ENCODE assay signal across 15 cellular contexts in the genomic region with DNA sequence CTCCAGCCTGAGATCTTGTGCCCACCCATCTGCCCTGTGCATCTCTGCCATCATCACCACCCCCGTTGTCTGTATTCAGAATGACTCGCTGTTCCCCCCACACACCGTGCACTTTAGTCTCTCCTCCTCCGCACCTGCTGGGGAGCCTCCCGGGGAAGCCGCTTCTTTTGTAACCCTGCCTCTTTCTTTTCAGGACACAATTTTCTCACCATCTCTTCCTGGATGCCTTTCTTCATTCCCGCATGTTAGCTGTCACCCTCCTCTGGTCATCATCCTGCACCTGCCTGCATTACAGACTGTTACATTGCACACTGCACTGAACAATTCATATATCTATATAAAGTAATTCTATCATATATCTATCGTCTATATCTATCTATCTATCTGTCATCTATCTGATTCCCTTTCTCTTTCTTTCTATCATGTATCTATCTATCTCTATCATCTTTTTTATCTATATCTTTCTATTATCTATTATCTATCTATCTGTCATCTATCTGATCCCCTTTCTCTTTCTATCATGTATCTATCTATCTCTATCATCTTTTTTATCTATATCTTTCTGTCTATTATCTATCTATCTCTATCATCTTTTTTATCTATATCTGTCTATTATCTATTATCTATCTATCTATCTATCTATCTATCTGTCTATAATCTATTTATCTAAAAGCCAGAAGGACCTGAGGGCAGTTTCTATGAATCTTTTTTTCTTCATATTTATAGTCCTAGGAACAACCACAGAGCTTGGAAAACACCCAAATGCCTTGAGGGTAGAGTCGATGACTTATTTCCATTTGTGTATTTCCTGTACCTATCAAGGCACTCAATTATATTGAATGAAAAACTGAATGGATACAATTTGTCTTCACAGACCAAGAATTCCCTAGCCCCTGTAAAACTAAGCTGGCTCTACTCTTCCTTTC.
DNase-seq lines count a peak whose midpoint lies in the region; ATAC-seq, FAIRE-seq and TF ChIP-seq lines count a peak whose summit lies in the region.
"Had no signal": no experiment of that assay in that cellular context is flagged by ENCODE, and none has a peak within 500 bp of the region (broad histone marks: within the 10 kb centered on the region; RNA-seq: fewer than 3 reads in every experiment).

No MANE protein-coding gene starts in this region.

- H3K4me3 ChIP-seq in bronchial epithelial cell (ENCODE audit: low read depth, low read length) (no peak overlapping the region), mammary epithelial cell (replicated peaks in 1 of 3; ENCODE audit: insufficient read depth in 1 of 3, low read depth in 2 of 3, low read length in 3 of 3) (no peak overlapping the region)
- H3K4me3 ChIP-seq: BLaER1, HAP-1 had no signal

- TF ChIP-seq CTCF in bronchial epithelial cell (IDR thresholded peaks at IDR 0.05; ENCODE audit: insufficient read depth, low read length, severe bottlenecking) (no peak), mammary epithelial cell (conservative IDR thresholded peaks at IDR 0.05 in 1 of 2, IDR thresholded peaks at IDR 0.05 in 1 of 2; ENCODE audit: extremely low read depth in 1 of 2, insufficient read depth in 1 of 2, low read depth in 1 of 2, low read length in 2 of 2) (no peak)

- no peak for ATAC-seq in GM18861 (IDR thresholded peaks at IDR 0.05; ENCODE audit: unreplicated experiment)

- in situ Hi-C loops in mammary epithelial cell (cut with MboI; ENCODE audit: low sequenced_read_pairs in 2 of 2), result no loop called here

- DNase-seq in Daoy (ENCODE audit: low read depth) (peak; percentile 59), M059J (ENCODE audit: low read depth) (peak; percentile 16), bronchial epithelial cell (ENCODE audit: low read depth) (peak; percentile 13), putamen (ENCODE audit: low spot score) (peak; percentile 41), mammary epithelial cell (no peak)
- DNase-seq: CD8-positive, alpha-beta memory T cell; DMS79; EL; HFFc6 had no signal

- intact Hi-C loops in mammary epithelial cell (cut with micrococcal nuclease), result no loop called here

- FAIRE-seq in bronchial epithelial cell (lab: Jason Lieb, UNC), result no peak
- FAIRE-seq: G401.6, GM12892, H1 had no signal

- dilution Hi-C loops in mammary epithelial cell (cut with HindIII; ENCODE audit: low sequenced_read_pairs), result no loop called here

- peaks cover 15% of the 10 kb centered on the region for H3K9me3 ChIP-seq in mammary epithelial cell (replicated peaks; ENCODE audit: insufficient read depth, low read length)
- H3K9me3 ChIP-seq: BLaER1, HAP-1 had no signal

- CTCF ChIA-PET in mammary epithelial cell (lab: Charles Lee; ENCODE audit: low non-redundant PET), result no interaction called here

- no peak overlapping the region for H2AFZ ChIP-seq in mammary epithelial cell (ENCODE audit: low read depth, low read length)

- H3K27me3 ChIP-seq in bronchial epithelial cell (ENCODE audit: control insufficient read depth, insufficient read depth, low read length) (no peaks in the 10 kb centered on the region), mammary epithelial cell (ENCODE audit: insufficient read depth, low read length) (no peaks in the 10 kb centered on the region)
- H3K27me3 ChIP-seq: BLaER1 had no signal

- H3K4me1 ChIP-seq in mammary epithelial cell (ENCODE audit: insufficient read depth, low read length), result no peaks in the 10 kb centered on the region
- H3K4me1 ChIP-seq: BLaER1, HAP-1 had no signal

- 27% methylated on average over 9 of the region's 9 CpGs for WGBS in mammary epithelial cell (ENCODE audit: low coverage, missing lambda C conversion rate)

- no peaks in the 10 kb centered on the region for H4K20me1 ChIP-seq in mammary epithelial cell (ENCODE audit: insufficient read depth, low read length)
- H4K20me1 ChIP-seq: BLaER1 had no signal

- no peaks in the 10 kb centered on the region for H3K79me2 ChIP-seq in mammary epithelial cell (ENCODE audit: insufficient read depth, low read length)

- no TSS peak for BruUV-seq in mammary epithelial cell (replicated peaks; lab: Mats Ljungman, UMichigan)

- H3K4me2 ChIP-seq in mammary epithelial cell (ENCODE audit: insufficient read depth, low read depth, low read length), result no peak overlapping the region
- H3K4me2 ChIP-seq: BLaER1 had no signal

- no peak overlapping the region for H3K9ac ChIP-seq in mammary epithelial cell (ENCODE audit: insufficient read depth, low read length)
- H3K9ac ChIP-seq: BLaER1 had no signal

- H3K36me3 ChIP-seq in bronchial epithelial cell (ENCODE audit: control insufficient read depth, insufficient read depth, low read length) (no peaks in the 10 kb centered on the region), mammary epithelial cell (ENCODE audit: insufficient read depth, low read length) (no peaks in the 10 kb centered on the region)
- H3K36me3 ChIP-seq: BLaER1, HAP-1 had no signal

- no peak overlapping the region for H3K27ac ChIP-seq in mammary epithelial cell (ENCODE audit: insufficient read depth, low read depth, low read length)
- H3K27ac ChIP-seq: BLaER1 had no signal
